1 cellular context compared by ENCODE assay signal in genomic region chr6:2846873-2847224, GRCh38.
TF ChIP-seq lines count a peak whose summit lies in the region.

No MANE protein-coding gene starts in this region.

TF ChIP-seq in WTC11, 78 proteins besides CTCF, POLR2A, EP300 and RAD21 (continued from another document):
- TF ChIP-seq ZNF512 (CRISPR knock-in tag; IDR thresholded peaks at IDR 0.05; ENCODE audit: borderline replicate concordance): no peak
